1 cellular context compared by ENCODE assay signal in the genomic region with DNA sequence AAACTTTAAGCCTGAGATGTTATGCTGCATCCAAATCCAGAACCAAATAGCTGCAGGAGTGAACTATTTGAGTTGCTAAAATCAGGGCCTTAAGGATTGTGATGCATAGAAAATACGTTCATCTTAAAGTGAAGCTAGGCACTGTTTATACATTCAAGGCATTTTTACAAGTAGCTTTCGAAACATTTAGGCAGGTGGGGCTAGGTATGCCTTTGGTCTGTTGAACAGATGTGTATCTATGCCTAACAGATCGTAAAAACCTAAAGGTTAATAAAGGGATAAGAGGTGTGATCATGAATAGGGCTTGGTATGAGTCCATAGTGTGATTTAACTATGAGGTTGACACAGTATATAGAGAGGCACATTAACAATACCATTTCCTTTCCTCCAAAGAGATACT.
TF ChIP-seq lines count a peak whose summit lies in the region.

No MANE protein-coding gene starts in this region.

TF ChIP-seq in GM23338, 12 proteins besides CTCF, POLR2A, EP300 and RAD21 (continued from another document):
- TF ChIP-seq, protein P1, sequence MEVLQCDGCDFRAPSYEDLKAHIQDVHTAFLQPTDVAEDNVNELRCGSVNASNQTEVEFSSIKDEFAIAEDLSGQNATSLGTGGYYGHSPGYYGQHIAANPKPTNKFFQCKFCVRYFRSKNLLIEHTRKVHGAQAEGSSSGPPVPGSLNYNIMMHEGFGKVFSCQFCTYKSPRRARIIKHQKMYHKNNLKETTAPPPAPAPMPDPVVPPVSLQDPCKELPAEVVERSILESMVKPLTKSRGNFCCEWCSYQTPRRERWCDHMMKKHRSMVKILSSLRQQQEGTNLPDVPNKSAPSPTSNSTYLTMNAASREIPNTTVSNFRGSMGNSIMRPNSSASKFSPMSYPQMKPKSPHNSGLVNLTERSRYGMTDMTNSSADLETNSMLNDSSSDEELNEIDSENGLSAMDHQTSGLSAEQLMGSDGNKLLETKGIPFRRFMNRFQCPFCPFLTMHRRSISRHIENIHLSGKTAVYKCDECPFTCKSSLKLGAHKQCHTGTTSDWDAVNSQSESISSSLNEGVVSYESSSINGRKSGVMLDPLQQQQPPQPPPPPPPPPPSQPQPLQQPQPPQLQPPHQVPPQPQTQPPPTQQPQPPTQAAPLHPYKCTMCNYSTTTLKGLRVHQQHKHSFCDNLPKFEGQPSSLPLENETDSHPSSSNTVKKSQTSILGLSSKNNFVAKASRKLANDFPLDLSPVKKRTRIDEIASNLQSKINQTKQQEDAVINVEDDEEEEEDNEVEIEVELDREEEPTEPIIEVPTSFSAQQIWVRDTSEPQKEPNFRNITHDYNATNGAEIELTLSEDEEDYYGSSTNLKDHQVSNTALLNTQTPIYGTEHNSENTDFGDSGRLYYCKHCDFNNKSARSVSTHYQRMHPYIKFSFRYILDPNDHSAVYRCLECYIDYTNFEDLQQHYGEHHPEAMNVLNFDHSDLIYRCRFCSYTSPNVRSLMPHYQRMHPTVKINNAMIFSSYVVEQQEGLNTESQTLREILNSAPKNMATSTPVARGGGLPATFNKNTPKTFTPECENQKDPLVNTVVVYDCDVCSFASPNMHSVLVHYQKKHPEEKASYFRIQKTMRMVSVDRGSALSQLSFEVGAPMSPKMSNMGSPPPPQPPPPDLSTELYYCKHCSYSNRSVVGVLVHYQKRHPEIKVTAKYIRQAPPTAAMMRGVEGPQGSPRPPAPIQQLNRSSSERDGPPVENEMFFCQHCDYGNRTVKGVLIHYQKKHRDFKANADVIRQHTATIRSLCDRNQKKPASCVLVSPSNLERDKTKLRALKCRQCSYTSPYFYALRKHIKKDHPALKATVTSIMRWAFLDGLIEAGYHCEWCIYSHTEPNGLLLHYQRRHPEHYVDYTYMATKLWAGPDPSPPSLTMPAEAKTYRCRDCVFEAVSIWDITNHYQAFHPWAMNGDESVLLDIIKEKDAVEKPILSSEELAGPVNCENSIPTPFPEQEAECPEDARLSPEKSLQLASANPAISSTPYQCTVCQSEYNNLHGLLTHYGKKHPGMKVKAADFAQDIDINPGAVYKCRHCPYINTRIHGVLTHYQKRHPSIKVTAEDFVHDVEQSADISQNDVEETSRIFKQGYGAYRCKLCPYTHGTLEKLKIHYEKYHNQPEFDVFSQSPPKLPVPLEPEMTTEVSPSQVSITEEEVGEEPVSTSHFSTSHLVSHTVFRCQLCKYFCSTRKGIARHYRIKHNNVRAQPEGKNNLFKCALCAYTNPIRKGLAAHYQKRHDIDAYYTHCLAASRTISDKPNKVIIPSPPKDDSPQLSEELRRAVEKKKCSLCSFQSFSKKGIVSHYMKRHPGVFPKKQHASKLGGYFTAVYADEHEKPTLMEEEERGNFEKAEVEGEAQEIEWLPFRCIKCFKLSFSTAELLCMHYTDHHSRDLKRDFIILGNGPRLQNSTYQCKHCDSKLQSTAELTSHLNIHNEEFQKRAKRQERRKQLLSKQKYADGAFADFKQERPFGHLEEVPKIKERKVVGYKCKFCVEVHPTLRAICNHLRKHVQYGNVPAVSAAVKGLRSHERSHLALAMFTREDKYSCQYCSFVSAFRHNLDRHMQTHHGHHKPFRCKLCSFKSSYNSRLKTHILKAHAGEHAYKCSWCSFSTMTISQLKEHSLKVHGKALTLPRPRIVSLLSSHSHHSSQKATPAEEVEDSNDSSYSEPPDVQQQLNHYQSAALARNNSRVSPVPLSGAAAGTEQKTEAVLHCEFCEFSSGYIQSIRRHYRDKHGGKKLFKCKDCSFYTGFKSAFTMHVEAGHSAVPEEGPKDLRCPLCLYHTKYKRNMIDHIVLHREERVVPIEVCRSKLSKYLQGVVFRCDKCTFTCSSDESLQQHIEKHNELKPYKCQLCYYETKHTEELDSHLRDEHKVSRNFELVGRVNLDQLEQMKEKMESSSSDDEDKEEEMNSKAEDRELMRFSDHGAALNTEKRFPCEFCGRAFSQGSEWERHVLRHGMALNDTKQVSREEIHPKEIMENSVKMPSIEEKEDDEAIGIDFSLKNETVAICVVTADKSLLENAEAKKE (CRISPR knock-in tag; IDR thresholded peaks at IDR 0.05): no peak
- no peak for TF ChIP-seq EZH2phosphoT487 (IDR thresholded peaks at IDR 0.05; ENCODE audit: unreplicated experiment)
